8 cellular contexts compared by ENCODE assay signal in the genomic region with DNA sequence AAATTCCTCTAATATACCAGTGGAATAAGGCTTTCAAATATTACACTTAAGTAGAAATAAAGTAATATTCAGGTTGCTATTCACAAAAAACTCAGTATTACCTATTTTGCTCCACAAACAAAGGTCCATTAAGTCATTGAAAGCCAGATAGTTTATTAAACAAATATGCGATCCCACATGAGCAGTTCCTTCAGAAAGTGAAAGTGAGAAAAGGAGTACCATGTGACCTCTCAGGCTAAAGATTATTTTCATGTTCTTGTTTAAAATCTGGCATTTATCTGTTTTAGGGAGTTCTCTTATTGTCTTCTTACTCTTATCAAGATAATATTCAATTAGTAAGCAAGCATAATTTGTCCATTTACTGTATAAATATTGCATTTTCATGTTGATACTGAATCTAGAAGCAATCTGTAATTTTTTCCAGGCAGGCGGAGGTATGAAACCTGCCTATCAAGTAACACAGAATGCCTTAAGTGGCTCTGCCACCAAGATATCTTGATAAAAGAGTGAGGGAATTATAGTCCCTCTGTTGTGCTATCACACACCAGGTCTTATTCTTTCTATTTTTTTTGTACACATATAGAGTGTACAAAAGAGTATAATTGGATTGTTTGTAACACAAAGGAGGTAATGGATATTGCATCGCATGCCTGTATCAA. TPM values are rescaled to one million over a fixed set of nuclear protein-coding genes. Genes with fewer than 3 reads are reported as not detected.
DNase-seq lines count a peak whose midpoint lies in the region; ATAC-seq and TF ChIP-seq lines count a peak whose summit lies in the region.

No MANE protein-coding gene starts in this region.

- H3K9me3 Mint-ChIP-seq in activated B cell treated with CpG ODN at 0.5 μM for 24 hours, result no peaks in the 10 kb centered on the region

- peak overlapping the region; percentile 58 for H3K9ac ChIP-seq in mucosa of stomach (ENCODE audit: low read length)

- no peaks in the 10 kb centered on the region for H3K36me3 ChIP-seq in mucosa of stomach (ENCODE audit: control insufficient read depth, insufficient read depth, low read length)

- POLR2A ChIA-PET in activated B cell treated with CpG ODN at 0.5 μM for 24 hours (lab: Charles Lee), result no interaction called here

- intact Hi-C loops in activated B cell treated with CpG ODN at 0.5 μM for 24 hours (cut with micrococcal nuclease), result no loop called here

- peak; percentile 62 for ATAC-seq in HG02623 (IDR thresholded peaks at IDR 0.05; ENCODE audit: unreplicated experiment)
- ATAC-seq in activated B cell treated with CpG ODN at 0.5 μM for 24 hours (ENCODE audit: low read depth), result no peak

- H3K4me3 Mint-ChIP-seq in activated B cell treated with CpG ODN at 0.5 μM for 24 hours, result peak overlapping the region; percentile 44

- H3K9me3 ChIP-seq in mucosa of stomach (ENCODE audit: control insufficient read depth, low read length), result no peaks in the 10 kb centered on the region

- TF ChIP-seq POLR2A in erythroblast (IDR thresholded peaks at IDR 0.05; ENCODE audit: low read length), result no peak

- no peak overlapping the region for H3K27ac Mint-ChIP-seq in activated B cell treated with CpG ODN at 0.5 μM for 24 hours

- H3K27me3 ChIP-seq in mucosa of stomach (ENCODE audit: control insufficient read depth, insufficient read depth, low read length), result no peaks in the 10 kb centered on the region

- DNase-seq in ELR (ENCODE audit: low read depth) (peak; percentile 26), activated B cell treated with CpG ODN at 0.5 μM for 24 hours (no peak), erythroblast (lab: John Stamatoyannopoulos, UW) (no peak), GM19238 (ENCODE audit: insufficient read length, low spot score) (no peak), NCI-H2081 treated with DMSO at 0.1 percent for 48 hours (lab: John Stamatoyannopoulos, UW) (no peak), C1 segment of cervical spinal cord (lab: John Stamatoyannopoulos, UW) (no peak)

- no peak overlapping the region for H3K4me3 ChIP-seq in mucosa of stomach (ENCODE audit: low read length)

- H3K27me3 Mint-ChIP-seq in activated B cell treated with CpG ODN at 0.5 μM for 24 hours, result no peaks in the 10 kb centered on the region

- H3K36me3 Mint-ChIP-seq in activated B cell treated with CpG ODN at 0.5 μM for 24 hours (ENCODE audit: low read depth), result no peaks in the 10 kb centered on the region

- CTCF ChIA-PET in activated B cell treated with CpG ODN at 0.5 μM for 24 hours (lab: Charles Lee), result no interaction called here

- no peak for TF ChIP-seq CTCF in activated B cell treated with CpG ODN at 0.5 μM for 24 hours (IDR thresholded peaks at IDR 0.05)

- H3K4me1 Mint-ChIP-seq in activated B cell treated with CpG ODN at 0.5 μM for 24 hours, result peaks cover 11% of the 10 kb centered on the region

- no peaks in the 10 kb centered on the region for H3K4me1 ChIP-seq in mucosa of stomach (ENCODE audit: control insufficient read depth, insufficient read depth, low read length)

RNA-seq across cellular contexts. Expression of a gene that starts 20.1 kb away (rescaled TPM):
- not detected in 2 replicates for total RNA-seq in activated B cell treated with CpG ODN at 0.5 μM for 24 hours
